In the genomic region with DNA sequence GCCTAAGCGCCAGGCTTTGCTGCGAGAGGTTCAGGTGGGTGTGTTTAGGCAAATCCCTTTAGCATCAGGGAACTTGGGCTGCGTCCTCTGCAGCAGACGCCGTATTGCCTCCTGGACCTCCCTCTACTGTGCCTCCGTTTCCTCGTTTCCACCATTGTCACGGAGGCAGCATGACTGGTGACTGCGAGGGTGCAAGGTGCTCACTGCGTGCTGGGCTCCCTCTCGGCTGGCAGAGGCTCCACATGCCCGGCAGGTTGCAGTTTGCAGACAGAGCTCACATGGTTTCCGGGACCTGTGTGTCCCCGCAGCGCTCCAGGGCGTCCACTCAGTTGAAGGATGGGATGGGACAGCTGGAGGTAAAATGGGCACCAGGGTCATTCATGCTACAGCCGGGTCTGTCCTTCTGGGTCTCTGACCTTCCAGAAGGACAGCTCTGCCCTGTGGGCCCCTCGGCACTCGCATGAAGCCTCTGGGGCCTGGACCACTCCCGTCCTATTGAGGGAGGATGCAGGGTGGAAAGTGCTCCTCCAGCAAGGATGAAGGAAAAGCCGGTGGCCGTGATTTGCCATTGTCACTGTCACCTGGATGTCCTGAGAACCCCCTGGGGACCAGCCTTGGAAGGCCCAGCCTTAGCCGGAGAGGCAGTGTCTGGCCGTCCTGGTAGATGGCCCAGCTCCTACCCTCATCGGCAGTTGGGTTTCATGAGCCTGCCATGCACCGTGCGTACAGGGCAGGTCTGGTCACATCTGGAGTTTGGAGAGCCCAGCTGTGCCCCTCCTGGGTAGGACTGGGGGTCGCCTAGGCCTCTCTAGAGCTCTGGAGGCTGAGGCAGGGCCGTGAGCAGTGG, we compare ENCODE assay signal across 20 cellular contexts.
DNase-seq lines count a peak whose midpoint lies in the region; ATAC-seq and TF ChIP-seq lines count a peak whose summit lies in the region.
"Had no signal": no experiment of that assay in that cellular context is flagged by ENCODE, and none has a peak within 500 bp of the region (broad histone marks: within the 10 kb centered on the region; RNA-seq: fewer than 3 reads in every experiment).

No MANE protein-coding gene starts in this region.

- H3K9ac ChIP-seq in colonic mucosa (ENCODE audit: low read depth in 2 of 2, low read length in 2 of 2): peak overlapping the region in 1 of 2 donors; percentile 79
- H3K9ac ChIP-seq: parathyroid adenoma had no signal

- ATAC-seq in left lung: no peak
- ATAC-seq: activated CD4-positive, alpha-beta T cell treated with anti-CD3 and anti-CD28 coated beads for 36 hours had no signal

- H3K27ac ChIP-seq in colonic mucosa (peak overlapping the region; percentile 78), left lung (no peak overlapping the region), spleen (no peak overlapping the region), tibial nerve (no peak overlapping the region)
- H3K27ac ChIP-seq: ascending aorta, parathyroid adenoma, SJCRH30 had no signal

- no peak for TF ChIP-seq POLR2A in spleen (IDR thresholded peaks at IDR 0.05)
- no peak for TF ChIP-seq POLR2A in tibial nerve (IDR thresholded peaks at IDR 0.05)

- no peaks in the 10 kb centered on the region for H3K27me3 ChIP-seq in colonic mucosa
- H3K27me3 ChIP-seq in left lung: no peaks in the 10 kb centered on the region
- peaks cover 0 to 8% (median 0%) of the 10 kb centered on the region in 7 donors for H3K27me3 ChIP-seq in spleen (replicated peaks in 1 of 7)
- H3K27me3 ChIP-seq in tibial nerve: peaks cover 0 to 5% of the 10 kb centered on the region in 2 donors
- H3K27me3 ChIP-seq: ascending aorta, SJCRH30 had no signal

- intact Hi-C loops in colonic mucosa (cut with DNase I): no loop called here
- intact Hi-C loops in left lung (cut with DNase I): no loop called here
- intact Hi-C loops in spleen (cut with DNase I; ENCODE audit: low total_unique reads): no loop called here

- no peak for TF ChIP-seq EP300 in tibial nerve (IDR thresholded peaks at IDR 0.05)

- no peak for TF ChIP-seq CTCF in colonic mucosa (IDR thresholded peaks at IDR 0.05)
- no peak for TF ChIP-seq CTCF in left lung (IDR thresholded peaks at IDR 0.05)
- no peak for TF ChIP-seq CTCF in spleen (IDR thresholded peaks at IDR 0.05 in 8 of 11, conservative IDR thresholded peaks at IDR 0.05 in 3 of 11)
- TF ChIP-seq CTCF in tibial nerve (IDR thresholded peaks at IDR 0.05): no peak

- no peaks in the 10 kb centered on the region for H3K9me3 ChIP-seq in colonic mucosa
- H3K9me3 ChIP-seq in left lung: no peaks in the 10 kb centered on the region
- no peaks in the 10 kb centered on the region for H3K9me3 ChIP-seq in spleen
- H3K9me3 ChIP-seq in tibial nerve: no peaks in the 10 kb centered on the region
- H3K9me3 ChIP-seq: ascending aorta, SJCRH30 had no signal

- H3K36me3 ChIP-seq in colonic mucosa (no peaks in the 10 kb centered on the region), left lung (no peaks in the 10 kb centered on the region), spleen (no peaks in the 10 kb centered on the region), tibial nerve (no peaks in the 10 kb centered on the region)
- H3K36me3 ChIP-seq: ascending aorta, SJCRH30 had no signal

- no peak overlapping the region for H3K4me3 ChIP-seq in colonic mucosa
- no peak overlapping the region for H3K4me3 ChIP-seq in left lung
- H3K4me3 ChIP-seq in spleen: no peak overlapping the region
- no peak overlapping the region for H3K4me3 ChIP-seq in tibial nerve
- H3K4me3 ChIP-seq: ascending aorta, SJCRH30 had no signal

- 61 to 90% (median 81%) methylated on average over 22 to 29 of the region's 29 CpGs for WGBS in spleen, 5 donors
- WGBS in tibial nerve, 2 donors: 72 to 76% methylated on average over 21 of the region's 29 CpGs

- DNase-seq in activated effector memory CD4-positive, alpha-beta T cell treated with anti-CD3 and anti-CD28 coated beads, Interleukin-2, amount 50 U/mL, for 16 hours: peak; percentile 55
- no peak for DNase-seq in activated effector memory CD4-positive, alpha-beta T cell treated with Interleukin-2 at 50 U/mL for 16 hours
- DNase-seq in colonic mucosa (no peak), left lung (peak; percentile 27 to 57), spleen (peak; percentile 49), tibial nerve (ENCODE audit: low spot score in 2 of 2) (no peak), NCI-H2196 (lab: John Stamatoyannopoulos, UW; ENCODE audit: unreplicated experiment) (no peak)
- DNase-seq in stimulated activated CD4-positive, alpha-beta T cell treated with anti-CD3 and anti-CD28 coated beads, Interleukin-1b, Interleukin-23, amount 100 ng/mL, for 48 hours: no peak
- DNase-seq: activated CD4-positive, alpha-beta T cell treated with anti-CD3 and anti-CD28 coated beads for 36 hours; activated T-cell treated with anti-CD3 and anti-CD28 coated beads, Interleukin-2, amount 50 U/mL, for 48 hours; caudate nucleus; GF-D8; GOT3; kidney glomerular epithelial cell; mesenchymal stem cell; naive B cell; NCI-H1417 treated with DMSO at 0.1 percent for 48 hours had no signal

- peaks cover 19% of the 10 kb centered on the region for H3K4me1 ChIP-seq in colonic mucosa
- H3K4me1 ChIP-seq in left lung: no peaks in the 10 kb centered on the region
- no peaks in the 10 kb centered on the region for H3K4me1 ChIP-seq in spleen
- H3K4me1 ChIP-seq in tibial nerve: no peaks in the 10 kb centered on the region
- H3K4me1 ChIP-seq: ascending aorta, parathyroid adenoma had no signal

Comparison
In these comparisons a context has a peak if more than half of its experiments do, and no peak if none do; other contexts are left out.
1. DNase-seq: peak in activated effector memory CD4-positive, alpha-beta T cell treated with anti-CD3 and anti-CD28 coated beads, Interleukin-2, amount 50 U/mL, for 16 hours (single experiment), left lung (2 of 2) and spleen (single experiment); none in activated effector memory CD4-positive, alpha-beta T cell treated with Interleukin-2 at 50 U/mL for 16 hours (single experiment), colonic mucosa (single experiment), tibial nerve (0 of 2), NCI-H2196 (single experiment) and stimulated activated CD4-positive, alpha-beta T cell treated with anti-CD3 and anti-CD28 coated beads, Interleukin-1b, Interleukin-23, amount 100 ng/mL, for 48 hours (single experiment).